16 cellular contexts compared by ENCODE assay signal in genomic region chr16:48526958-48527331, GRCh38.
"Had no signal": no experiment of that assay in that cellular context is flagged by ENCODE, and none has a peak within 500 bp of the region (broad histone marks: within the 10 kb centered on the region; RNA-seq: fewer than 3 reads in every experiment).

No MANE protein-coding gene starts in this region.

- H3K27ac ChIP-seq: ascending aorta, heart left ventricle, left lung, neural progenitor cell, pancreas, thyroid gland, vagina had no signal

- H3K9me3 ChIP-seq: ascending aorta, left lung, pancreas, thyroid gland, vagina had no signal

- H2AFZ ChIP-seq: neural progenitor cell had no signal

- H3K36me3 ChIP-seq: ascending aorta, heart left ventricle, left lung, neural progenitor cell, pancreas, thyroid gland, vagina had no signal

- H3K27me3 ChIP-seq: ascending aorta, heart left ventricle, left lung, neural progenitor cell, pancreas, thyroid gland, vagina had no signal

- H3K4me1 ChIP-seq: ascending aorta, left lung, neural progenitor cell, pancreas, thyroid gland had no signal

- H3K4me2 ChIP-seq: neural progenitor cell had no signal

- DNase-seq: activated naive CD4-positive, alpha-beta T cell; effector CD4-positive, alpha-beta T cell; heart left ventricle; mesenchymal stem cell; retina; T-helper 9 cell had no signal

- FAIRE-seq: colon, endothelial cell of umbilical vein, frontal cortex, pancreas, small intestine had no signal

- H3K9ac ChIP-seq: neural progenitor cell had no signal

- H3K4me3 ChIP-seq: ascending aorta, heart left ventricle, left lung, neural progenitor cell, pancreas, thyroid gland, vagina had no signal
